ENCODE assay signal across 8 cellular contexts in genomic region chr6:139029470-139030210, GRCh38. TPM values are rescaled to one million over a fixed set of nuclear protein-coding genes. Genes with fewer than 3 reads are reported as not detected.
DNase-seq lines count a peak whose midpoint lies in the region; ATAC-seq, FAIRE-seq and TF ChIP-seq lines count a peak whose summit lies in the region.

No MANE protein-coding gene starts in this region.

- DNase-seq in Daoy (ENCODE audit: low read depth) (peak; percentile 42), GM20000 (ENCODE audit: low spot score) (peak; percentile 68), PC-9 (peak in 1 of 2 experiments; percentile 11), T47D (ENCODE audit: low read depth in 1 of 2, low spot score in 1 of 2) (peak; percentile 3 to 7), kidney (peak; percentile 89), occipital lobe (lab: John Stamatoyannopoulos, UW) (no peak)
- DNase-seq in stimulated activated CD4-positive, alpha-beta T cell treated with anti-CD3 and anti-CD28 coated beads, Interleukin-4, amount 100 ng/mL, for 48 hours (ENCODE audit: low read depth in 2 of 2), result peak; percentile 17 to 26

- no peak for FAIRE-seq in kidney (lab: Jason Lieb, UNC)

- H3K9me3 ChIP-seq in PC-9 (ENCODE audit: insufficient read depth, low read depth), result no peaks in the 10 kb centered on the region
- no peaks in the 10 kb centered on the region for H3K9me3 ChIP-seq in kidney (ENCODE audit: control insufficient read depth in 1 of 2, low read length in 2 of 2)

- POLR2A ChIA-PET in PC-9 (lab: Charles Lee; ENCODE audit: unreplicated experiment), result interaction anchor here (0.6 kb wide), 1 partner anchor 146 kb away, joined by 4 read pairs; no protein-coding TSS in a partner anchor

- in situ Hi-C loops in T47D (cut with HindIII; ENCODE audit: low pct_unique_long_range_greater_than_20kb, low sequenced_read_pairs), result no loop called here

- peaks cover 9% of the 10 kb centered on the region; the same call in 1 of the 2 replicates for H4K20me1 ChIP-seq in PC-9 (ENCODE audit: insufficient read depth)

- H3K4me3 ChIP-seq in PC-9, result peak overlapping the region; percentile 85
- peak overlapping the region; percentile 84 to 86 for H3K4me3 ChIP-seq in kidney (ENCODE audit: low read length in 2 of 2)

- peaks cover 39% of the 10 kb centered on the region for H3K79me2 ChIP-seq in PC-9 (ENCODE audit: low read depth)

- H3K27me3 ChIP-seq in PC-9 (ENCODE audit: insufficient read depth, low read depth), result no peaks in the 10 kb centered on the region

- CTCF ChIA-PET in PC-9 (lab: Charles Lee), result no interaction called here

- TSS peak; percentile 25 for BruUV-seq in PC-9 (replicated peaks; lab: Mats Ljungman, UMichigan)

- H3K27ac ChIP-seq in PC-9 (no peak overlapping the region), kidney (ENCODE audit: low read depth in 2 of 2, low read length in 2 of 2) (peak overlapping the region; percentile 38 to 53)

- H2AFZ ChIP-seq in PC-9, result peak overlapping the region; percentile 90

- H3K36me3 ChIP-seq in PC-9 (ENCODE audit: low read depth) (0 out of 2 replicates have a peak, but pooled peaks cover 4% of the 10 kb centered on the region), kidney (ENCODE audit: control insufficient read depth in 1 of 2, insufficient read depth in 2 of 2, low read length in 2 of 2) (no peaks in the 10 kb centered on the region)

- H3K4me1 ChIP-seq in PC-9 (replicated peaks; ENCODE audit: insufficient read depth) (peaks cover 19% of the 10 kb centered on the region), kidney (ENCODE audit: control insufficient read depth in 1 of 2, insufficient read depth in 1 of 2, low read depth in 1 of 2, low read length in 2 of 2) (peaks cover 5 to 6% of the 10 kb centered on the region in 2 donors)

- H3K4me2 ChIP-seq in PC-9, result peak overlapping the region; percentile 89

- ATAC-seq in HG03521 (IDR thresholded peaks at IDR 0.05; ENCODE audit: unreplicated experiment), result peak; percentile 27

- intact Hi-C loops in PC-9 (cut with micrococcal nuclease; ENCODE audit: unreplicated experiment), result loop anchor here (2.0 kb wide), 1 partner anchor 41 kb away; the partner anchor contains the start of gene REPS1
- intact Hi-C loops in kidney (cut with DNase I), result no loop called here

- peak overlapping the region in 1 of 2 donors; percentile 72 for H3K9ac ChIP-seq in kidney (ENCODE audit: low read length in 2 of 2)

- TF ChIP-seq CTCF in GM20000 (IDR thresholded peaks at IDR 0.05; ENCODE audit: extremely low read depth, missing control alignments), result no peak
- TF ChIP-seq CTCF in PC-9 (conservative IDR thresholded peaks at IDR 0.05), result no peak
- TF ChIP-seq CTCF in kidney (IDR thresholded peaks at IDR 0.05; ENCODE audit: borderline replicate concordance, extremely low read depth, insufficient read depth), result no peak

- H3F3A ChIP-seq in PC-9 (ENCODE audit: insufficient read depth, low read depth), result peaks cover 11% of the 10 kb centered on the region

- H3K9me2 ChIP-seq in PC-9 (ENCODE audit: insufficient read depth), result no peaks in the 10 kb centered on the region

RNA-seq across cellular contexts. Expression of gene ABRACL, which starts 1.1 kb away (rescaled TPM):
- 83.1 and 85.8 TPM in 2 replicates for total RNA-seq in Daoy (2014; rRNA removed; shearing (Covaris generic))
- total RNA-seq in PC-9 (2021) (33.7 and 35.4 TPM in 2 replicates), kidney (24.9 TPM), occipital lobe (57.1 TPM)
- polyA plus RNA-seq in kidney (ENCODE audit: insufficient read depth, low read depth, low replicate concordance), result 51.3 TPM

RNA-seq across cellular contexts. Expression of gene REPS1, which starts 41.6 kb away (rescaled TPM):
- total RNA-seq in Daoy (2014; rRNA removed; shearing (Covaris generic)), result 35.8 and 42.1 TPM in 2 replicates
- total RNA-seq in PC-9 (2021), result 32.0 and 39.6 TPM in 2 replicates
- total RNA-seq in kidney, result 37.0 TPM
- polyA plus RNA-seq in kidney (ENCODE audit: insufficient read depth, low read depth, low replicate concordance), result 33.4 TPM
- total RNA-seq in occipital lobe, result 146 TPM
